ENCODE assay signal across 1 cellular context in the genomic region with DNA sequence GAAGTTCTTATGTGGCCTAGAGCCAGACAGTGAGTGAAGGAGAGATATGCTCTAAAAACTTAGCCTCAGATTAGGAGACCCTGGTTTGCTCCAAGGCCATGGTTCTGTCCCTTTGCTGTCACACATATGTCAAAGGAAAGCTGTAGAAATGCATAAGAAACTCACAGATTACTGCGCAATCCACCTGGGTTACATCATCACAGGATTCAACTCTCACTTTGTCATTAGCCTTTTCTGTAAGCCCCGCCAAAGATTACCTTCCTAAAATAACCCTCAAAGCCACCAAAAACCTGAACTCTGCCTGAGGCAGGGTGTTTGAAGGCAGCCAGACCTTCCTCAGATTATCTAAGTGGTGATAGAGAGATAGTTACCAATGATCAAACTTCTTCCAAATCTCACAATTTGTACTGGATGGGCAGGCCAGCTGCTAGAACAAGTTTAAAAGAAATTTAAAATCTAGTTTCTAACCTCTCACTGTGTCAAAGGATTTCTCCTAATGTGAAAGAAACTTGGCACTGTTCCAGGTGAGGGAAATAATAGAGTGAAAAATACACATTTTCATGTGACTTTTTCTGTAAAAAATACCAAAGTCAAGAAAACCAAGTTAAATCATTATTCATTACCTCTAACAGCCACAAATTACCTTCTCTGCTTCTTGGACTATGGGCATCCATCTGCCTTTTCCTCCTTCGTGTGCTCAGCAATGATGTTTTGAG.
TF ChIP-seq lines count a peak whose summit lies in the region.

No MANE protein-coding gene starts in this region.

TF ChIP-seq in IMR-90, 13 proteins besides CTCF, POLR2A, EP300 and RAD21:
- TF ChIP-seq CEBPB (IDR thresholded peaks at IDR 0.05; ENCODE audit: low read depth, low read length) (peak; percentile 68), NFE2L2 (IDR thresholded peaks at IDR 0.05; ENCODE audit: low read depth, low read length) (no peak)
